ENCODE assay signal across 25 cellular contexts in genomic region chrX:1134156-1134555, GRCh38.
"Had no signal": no experiment of that assay in that cellular context is flagged by ENCODE, and none has a peak within 500 bp of the region (broad histone marks: within the 10 kb centered on the region; RNA-seq: fewer than 3 reads in every experiment).

No MANE protein-coding gene starts in this region.

- H3K4me3 Mint-ChIP-seq: activated CD4-positive, alpha-beta T cell treated with anti-CD3 and anti-CD28 coated beads, Interleukin-2, amount 10 ng/mL, durations not matched to agents 7 days and 5 days; activated CD8-positive, alpha-beta T cell treated with anti-CD3 and anti-CD28 coated beads, Interleukin-2, amount 10 ng/mL, durations not matched to agents 7 days and 5 days; activated naive CD8-positive, alpha-beta T cell treated with anti-CD3 and anti-CD28 coated beads for 36 hours; activated T-cell treated with anti-CD3 and anti-CD28 coated beads, Interleukin-2, amount 50 U/mL, for 24 hours; T-helper 1 cell treated with Interleukin-12 subunit alpha and Interleukin-12 subunit beta and Interleukin-4 antibody, amounts not matched to agents 30 μg/mL and 1 μg/mL, for 36 hours; T-helper 2 cell treated with Interferon-gamma antibody and Interleukin-4, amounts not matched to agents 5 μg/mL and 100 μg/mL, for 36 hours had no signal

- H3K36me3 Mint-ChIP-seq: activated naive CD8-positive, alpha-beta T cell treated with anti-CD3 and anti-CD28 coated beads for 36 hours had no signal

- H3K4me1 ChIP-seq: SJSA1 had no signal

- H3K36me3 ChIP-seq: brain microvascular endothelial cell, SJSA1 had no signal

- H3K4me1 Mint-ChIP-seq: activated CD4-positive, alpha-beta T cell treated with anti-CD3 and anti-CD28 coated beads, Interleukin-2, amount 10 ng/mL, durations not matched to agents 7 days and 5 days; activated naive CD8-positive, alpha-beta T cell treated with anti-CD3 and anti-CD28 coated beads for 36 hours had no signal

- ATAC-seq: activated CD8-positive, alpha-beta T cell treated with anti-CD3 and anti-CD28 coated beads, Interleukin-2, amount 10 ng/mL, durations not matched to agents 7 days and 5 days; Panc1 had no signal

- DNase-seq: activated CD4-positive, alpha-beta T cell treated with anti-CD3 and anti-CD28 coated beads, Interleukin-2, amount 10 ng/mL, durations not matched to agents 7 days and 5 days; activated CD4-positive, alpha-beta T cell treated with anti-CD3 and anti-CD28 coated beads, Interleukin-2, amount 50 U/mL, for 48 hours; activated CD8-positive, alpha-beta T cell treated with anti-CD3 and anti-CD28 coated beads, Interleukin-2, amount 10 ng/mL, durations not matched to agents 7 days and 5 days; activated naive CD4-positive, alpha-beta T cell; activated naive CD4-positive, alpha-beta T cell treated with anti-CD3 and anti-CD28 coated beads, Interleukin-2, amount 50 U/mL, for 16 hours; activated naive CD8-positive, alpha-beta T cell treated with anti-CD3 and anti-CD28 coated beads for 36 hours; activated T-cell treated with anti-CD3 and anti-CD28 coated beads, Interleukin-2, amount 50 U/mL, for 24 hours; amniotic stem cell; aorta; brain microvascular endothelial cell; MM.1S; MV-4-11; NCI-H1092; NCI-H1436 treated with DMSO at 0.1 percent for 48 hours; NCI-H1694 treated with DMSO at 0.1 percent for 48 hours; NCI-H2029; NCI-H345; NCI-H524 treated with DMSO at 0.1 percent for 48 hours; SHP77 treated with DMSO at 0.1 percent for 48 hours; SK-N-SH had no signal

- H3K27me3 Mint-ChIP-seq: activated CD4-positive, alpha-beta T cell treated with anti-CD3 and anti-CD28 coated beads, Interleukin-2, amount 10 ng/mL, durations not matched to agents 7 days and 5 days had no signal

- H3K27ac ChIP-seq: brain microvascular endothelial cell, KMS-11, SJSA1 had no signal

- H3K9me3 Mint-ChIP-seq: activated naive CD8-positive, alpha-beta T cell treated with anti-CD3 and anti-CD28 coated beads for 36 hours; T-helper 1 cell treated with Interleukin-12 subunit alpha and Interleukin-12 subunit beta and Interleukin-4 antibody, amounts not matched to agents 30 μg/mL and 1 μg/mL, for 36 hours; T-helper 2 cell treated with Interferon-gamma antibody and Interleukin-4, amounts not matched to agents 5 μg/mL and 100 μg/mL, for 36 hours had no signal

- H3K4me3 ChIP-seq: SJSA1 had no signal

- H3K27me3 ChIP-seq: brain microvascular endothelial cell, SJSA1 had no signal

- H3K27ac Mint-ChIP-seq: activated CD4-positive, alpha-beta T cell treated with anti-CD3 and anti-CD28 coated beads, Interleukin-2, amount 10 ng/mL, durations not matched to agents 7 days and 5 days; activated CD8-positive, alpha-beta T cell treated with anti-CD3 and anti-CD28 coated beads, Interleukin-2, amount 10 ng/mL, durations not matched to agents 7 days and 5 days; activated naive CD8-positive, alpha-beta T cell treated with anti-CD3 and anti-CD28 coated beads for 36 hours; activated T-cell treated with anti-CD3 and anti-CD28 coated beads, Interleukin-2, amount 50 U/mL, for 24 hours; T-helper 1 cell treated with Interleukin-12 subunit alpha and Interleukin-12 subunit beta and Interleukin-4 antibody, amounts not matched to agents 30 μg/mL and 1 μg/mL, for 36 hours; T-helper 2 cell treated with Interferon-gamma antibody and Interleukin-4, amounts not matched to agents 5 μg/mL and 100 μg/mL, for 36 hours had no signal

- H3K9me3 ChIP-seq: SK-N-SH had no signal
